ENCODE assay signal across 7 cellular contexts in genomic region chr3:183428140-183429023, GRCh38. TPM values are rescaled to one million over a fixed set of nuclear protein-coding genes. Genes with fewer than 3 reads are reported as not detected.
DNase-seq lines count a peak whose midpoint lies in the region; ATAC-seq and FAIRE-seq lines count a peak whose summit lies in the region.

MCF2L2 (minus strand) TSS chr3:183428619; CDS start chr3:183427977, 642 bp downstream.

- peak within 1 kb of the TSS; percentile 56 for H3K27ac ChIP-seq in effector memory CD4-positive, alpha-beta T cell (ENCODE audit: insufficient read depth, low read length, poor library complexity, severe bottlenecking)
- peak within 1 kb of the TSS; percentile 69 for H3K27ac ChIP-seq in mesendoderm (ENCODE audit: low read depth, low read length)

- peak within 1 kb of the TSS; percentile 87 for H3K56ac ChIP-seq in mesendoderm (ENCODE audit: low read length)

- no peaks in the 10 kb centered on the region for H3K27me3 ChIP-seq in effector memory CD4-positive, alpha-beta T cell (replicated peaks; ENCODE audit: control insufficient read depth, insufficient read depth, low read length, poor library complexity, severe bottlenecking)
- H3K27me3 ChIP-seq in mesendoderm (ENCODE audit: insufficient read depth, low read length, poor library complexity) = no peaks in the 10 kb centered on the region

- H2BK120ac ChIP-seq in mesendoderm (ENCODE audit: low read depth, low read length) = peak within 1 kb of the TSS; percentile 37

- FAIRE-seq in GM18507 (lab: Jason Lieb, UNC) = no peak

- no peak within 1 kb of the TSS for H3K23ac ChIP-seq in mesendoderm (ENCODE audit: low read length)

- H4K5ac ChIP-seq in mesendoderm (ENCODE audit: low read length) = no peak within 1 kb of the TSS

- H2AK5ac ChIP-seq in mesendoderm (ENCODE audit: low read length) = no peak within 1 kb of the TSS

- ATAC-seq in HG02981 (IDR thresholded peaks at IDR 0.05; ENCODE audit: unreplicated experiment) = peak; percentile 59

- H3K18ac ChIP-seq in mesendoderm (ENCODE audit: low read length) = peak within 1 kb of the TSS; percentile 51

- no peaks in the 10 kb centered on the region for H3K36me3 ChIP-seq in effector memory CD4-positive, alpha-beta T cell (ENCODE audit: control insufficient read depth, insufficient read depth, low read length)
- no peaks in the 10 kb centered on the region for H3K36me3 ChIP-seq in mesendoderm (ENCODE audit: control insufficient read depth, insufficient read depth, low read length)

- no peaks in the 10 kb centered on the region for H3K9me3 ChIP-seq in effector memory CD4-positive, alpha-beta T cell (ENCODE audit: control insufficient read depth, low read length)

- H3K4ac ChIP-seq in mesendoderm (ENCODE audit: low read depth, low read length) = peak within 1 kb of the TSS; percentile 89

- peak within 1 kb of the TSS; percentile 97 for H3K4me2 ChIP-seq in mesendoderm (ENCODE audit: low read length)

- H2BK5ac ChIP-seq in mesendoderm (ENCODE audit: low read length) = no peak within 1 kb of the TSS

- peak within 1 kb of the TSS; percentile 75 for H3K9ac ChIP-seq in mesendoderm (ENCODE audit: low read length)

- no CpG with 5 or more reads among the region's 98 CpGs for WGBS in mesendoderm (ENCODE audit: extremely low coverage, insufficient coverage, low lambda C conversion rate)

- DNase-seq in GM18507 (ENCODE audit: extremely low spot score, insufficient read length, low read depth) (peak; percentile 49), NCI-H226 (peak; percentile 31), mesendoderm (peak; percentile 78)
- DNase-seq in activated CD8-positive, alpha-beta memory T cell treated with anti-CD3 and anti-CD28 coated beads for 1 hour (ENCODE audit: extremely low read depth in 1 of 2, low read depth in 1 of 2) = peak; percentile 26 to 57
- peak; percentile 59 to 66 (median 63) for DNase-seq in effector memory CD4-positive, alpha-beta T cell
- DNase-seq in stimulated activated CD8-positive, alpha-beta memory T cell treated with anti-CD3 and anti-CD28 coated beads, Interleukin-12 subunit alpha, Interleukin-12 subunit beta, amount 100 ng/mL, for 4 hours (ENCODE audit: low read depth) = peak; percentile 69

- H3K4me3 ChIP-seq in effector memory CD4-positive, alpha-beta T cell (ENCODE audit: insufficient read depth, low read depth, low read length, poor library complexity, severe bottlenecking) = peak within 1 kb of the TSS; percentile 84
- H3K4me3 ChIP-seq in mesendoderm (ENCODE audit: low read length) = peak within 1 kb of the TSS; percentile 80

- peaks cover 2% of the 10 kb centered on the region for H3K79me1 ChIP-seq in mesendoderm (ENCODE audit: low read length)

- no peak within 1 kb of the TSS for H2BK15ac ChIP-seq in mesendoderm (replicated peaks; ENCODE audit: low read depth)

- peaks cover 5% of the 10 kb centered on the region for H3K79me2 ChIP-seq in mesendoderm (ENCODE audit: control insufficient read depth, insufficient read depth, low read length)

- H3K4me1 ChIP-seq in effector memory CD4-positive, alpha-beta T cell (ENCODE audit: control insufficient read depth, insufficient read depth, low read length, poor library complexity, severe bottlenecking) = peaks cover 13% of the 10 kb centered on the region
- H3K4me1 ChIP-seq in mesendoderm (ENCODE audit: control insufficient read depth, low read depth, low read length) = peaks cover 3% of the 10 kb centered on the region

- no peak within 1 kb of the TSS for H4K8ac ChIP-seq in mesendoderm (ENCODE audit: low read depth, low read length)

RNA-seq across cellular contexts. Expression of gene MCF2L2, which starts in this region (rescaled TPM):
- polyA plus RNA-seq in mesendoderm (2013, experiment 1 of 2) = 1.6 TPM
- polyA plus RNA-seq in mesendoderm (2013, experiment 2 of 2) = 1.8 TPM

Comparison
In these comparisons a context has a peak if more than half of its experiments do, and no peak if none do; other contexts are left out.
1. Peak in every context shown above with its lines: DNase-seq, ATAC-seq, H3K4me3 ChIP-seq and H3K27ac ChIP-seq.